In the genomic region with DNA sequence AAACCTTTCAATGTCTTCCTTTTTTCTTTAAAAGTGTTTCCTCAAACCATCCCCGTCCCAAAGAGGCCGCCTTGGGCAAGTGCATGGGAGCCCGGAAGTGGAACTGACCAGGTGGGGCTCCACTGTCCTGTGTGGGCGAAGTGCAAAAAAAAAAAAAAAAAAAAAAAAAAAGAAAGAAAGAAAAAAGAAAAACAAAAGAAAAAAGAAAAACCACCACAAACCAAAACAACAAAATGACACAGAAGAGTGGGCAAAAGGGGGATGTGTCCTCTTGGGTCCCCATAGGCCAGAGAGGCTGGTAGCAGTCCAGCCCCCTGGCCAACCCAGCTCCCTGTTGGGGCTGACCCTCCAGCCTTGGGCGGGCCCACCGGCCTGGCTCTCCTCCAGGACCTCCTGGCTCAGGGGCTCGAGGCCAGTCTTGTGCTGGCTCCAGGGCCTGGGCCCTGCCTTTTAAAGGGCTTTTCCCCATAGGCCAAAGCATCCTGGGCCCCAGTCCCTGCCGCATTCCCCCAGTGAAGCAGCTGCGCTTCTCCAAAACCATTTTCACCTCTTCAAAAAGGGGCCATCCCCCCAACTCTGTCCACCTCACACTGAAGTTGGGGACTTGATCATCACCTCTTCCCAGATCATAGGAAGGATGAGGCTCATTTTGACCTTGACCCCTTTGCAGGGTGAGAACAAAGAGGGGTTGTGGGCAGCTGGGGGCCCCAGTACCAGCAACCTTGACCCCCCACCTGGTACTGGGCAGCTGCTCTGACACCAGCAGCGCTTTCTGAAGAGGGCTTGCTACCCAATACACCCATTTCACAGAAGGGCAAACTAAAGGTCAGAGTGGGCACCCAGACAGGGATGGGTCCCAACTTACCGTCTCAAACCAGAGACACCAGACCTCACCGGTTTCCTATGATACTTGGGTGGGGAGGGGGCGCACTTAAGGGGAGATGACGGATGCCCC, we compare ENCODE assay signal across 1 cellular context.
TF ChIP-seq lines count a peak whose summit lies in the region.

No MANE protein-coding gene starts in this region.

TF ChIP-seq in endothelial cell of umbilical vein, 7 proteins besides CTCF, POLR2A, EP300 and RAD21 (continued from another document):
- TF ChIP-seq, protein P1, sequence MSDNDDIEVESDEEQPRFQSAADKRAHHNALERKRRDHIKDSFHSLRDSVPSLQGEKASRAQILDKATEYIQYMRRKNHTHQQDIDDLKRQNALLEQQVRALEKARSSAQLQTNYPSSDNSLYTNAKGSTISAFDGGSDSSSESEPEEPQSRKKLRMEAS (IDR thresholded peaks at IDR 0.05; ENCODE audit: insufficient read depth, insufficient read length), result no peak
- no peak for TF ChIP-seq MYC (IDR thresholded peaks at IDR 0.05; ENCODE audit: low read depth, low read length)
- TF ChIP-seq JUN (IDR thresholded peaks at IDR 0.05; ENCODE audit: borderline replicate concordance, insufficient read depth, insufficient read length, low read depth), result no peak
- no peak for TF ChIP-seq POLR2AphosphoS5 (IDR thresholded peaks at IDR 0.05; ENCODE audit: insufficient read depth, low read depth, low read length)
- no peak for TF ChIP-seq EZH2 (IDR thresholded peaks at IDR 0.05; ENCODE audit: borderline replicate concordance, low read depth, low read length, severe bottlenecking)
TF ChIP-seq in endothelial cell of umbilical vein: peak in this region for 0.
